In genomic region chr7:43650457-43651052, GRCh38 we compare ENCODE assay signal across 8 cellular contexts.
DNase-seq lines count a peak whose midpoint lies in the region; ATAC-seq and TF ChIP-seq lines count a peak whose summit lies in the region.

No MANE protein-coding gene starts in this region.

- H3K27me3 ChIP-seq in adrenal gland: no peaks in the 10 kb centered on the region
- H3K27me3 ChIP-seq in lung (ENCODE audit: control insufficient read depth, insufficient read depth): no peaks in the 10 kb centered on the region

- peaks cover 3% of the 10 kb centered on the region; the same call in 1 of the 2 replicates for H3K27me3 Mint-ChIP-seq in HFFc6 (ENCODE audit: insufficient read depth)

- peak overlapping the region; percentile 76 for H3K4me3 Mint-ChIP-seq in HFFc6

- H3K36me3 ChIP-seq in adrenal gland (replicated peaks in 1 of 2): no peaks in the 10 kb centered on the region
- H3K36me3 ChIP-seq in lung (ENCODE audit: control insufficient read depth in 2 of 2, insufficient read depth in 2 of 2, low read length in 2 of 2): peaks cover 0 to 2% of the 10 kb centered on the region in 2 donors

- WGBS in adrenal gland, 4 donors: 36 to 43% (median 41%) methylated on average over 9 of the region's 9 CpGs
- WGBS in lung, 2 donors: 46 to 52% methylated on average over 9 of the region's 9 CpGs

- peaks cover 88% of the 10 kb centered on the region for H3K4me1 Mint-ChIP-seq in HFFc6 (ENCODE audit: low read depth)

- H3K9me3 ChIP-seq in adrenal gland (replicated peaks in 1 of 3): no peaks in the 10 kb centered on the region
- H3K9me3 ChIP-seq in lung (ENCODE audit: control insufficient read depth in 2 of 2, insufficient read depth in 1 of 2, low read length in 1 of 2): no peaks in the 10 kb centered on the region

- in situ Hi-C loops in ACHN (cut with HindIII; ENCODE audit: low pct_ligation_motif_present, low pct_unique_long_range_greater_than_20kb, low sequenced_read_pairs): no loop called here

- no peaks in the 10 kb centered on the region for H3K9me3 Mint-ChIP-seq in HFFc6

- TF ChIP-seq CTCF in HFFc6 (IDR thresholded peaks at IDR 0.05) (no peak), adrenal gland (IDR thresholded peaks at IDR 0.05) (no peak), lung (IDR thresholded peaks at IDR 0.05; ENCODE audit: control extremely low read depth, extremely low read depth) (no peak)

- H3K36me3 Mint-ChIP-seq in HFFc6 (ENCODE audit: low read depth): peaks cover 28% of the 10 kb centered on the region

- H3K27ac Mint-ChIP-seq in HFFc6: peak overlapping the region; percentile 97

- intact Hi-C loops in adrenal gland (cut with DNase I): no loop called here

- DNase-seq in ACHN: peak; percentile 59
- peak; percentile 85 for DNase-seq in HFFc6
- DNase-seq in adrenal gland: peak in 2 of 7 donors; percentile 34 to 46
- no peak for DNase-seq in lung (ENCODE audit: low spot score)
- DNase-seq in cerebellar cortex (ENCODE audit: low spot score): no peak

- no peak for TF ChIP-seq POLR2A in adrenal gland (IDR thresholded peaks at IDR 0.05)

- no peak overlapping the region for H3K4me3 ChIP-seq in adrenal gland
- no peak overlapping the region for H3K4me3 ChIP-seq in lung

- peaks cover 29 to 54% of the 10 kb centered on the region in 2 donors for H3K4me1 ChIP-seq in adrenal gland (replicated peaks in 1 of 2)
- peaks cover 25 to 32% of the 10 kb centered on the region in 2 donors for H3K4me1 ChIP-seq in lung (ENCODE audit: control insufficient read depth in 2 of 2, insufficient read depth in 2 of 2, low read length in 2 of 2)

- H3K27ac ChIP-seq in adrenal gland: peak overlapping the region in 3 of 5 donors; percentile 13 to 48 (median 46)
- peak overlapping the region; percentile 55 to 72 for H3K27ac ChIP-seq in lung (ENCODE audit: low read depth in 1 of 2, low read length in 1 of 2)

- ATAC-seq in lung (ENCODE audit: insufficient read depth, low FRiP score): no peak
- ATAC-seq in HG03159 (IDR thresholded peaks at IDR 0.05; ENCODE audit: unreplicated experiment): no peak
- ATAC-seq in GM19397 (IDR thresholded peaks at IDR 0.05; ENCODE audit: unreplicated experiment): no peak
- ATAC-seq in HG02678 (IDR thresholded peaks at IDR 0.05; ENCODE audit: unreplicated experiment): no peak

Comparison
In these comparisons a context has a peak if more than half of its experiments do, and no peak if none do; other contexts are left out.
1. DNase-seq: peak in ACHN (single experiment) and HFFc6 (single experiment); none in lung (single experiment) and cerebellar cortex (single experiment).